24 cellular contexts compared by ENCODE assay signal in genomic region chr4:47711183-47711582, GRCh38.
"Had no signal": no experiment of that assay in that cellular context is flagged by ENCODE, and none has a peak within 500 bp of the region (broad histone marks: within the 10 kb centered on the region; RNA-seq: fewer than 3 reads in every experiment).

No MANE protein-coding gene starts in this region.

- H3K4me3 ChIP-seq: lung, right lobe of liver, smooth muscle cell, suprapubic skin, transverse colon, upper lobe of right lung, uterus had no signal

- H3K27ac Mint-ChIP-seq: effector memory CD8-positive, alpha-beta T cell; memory B cell; natural killer cell; progenitor cell of endocrine pancreas; stimulated activated naive CD8-positive, alpha-beta T cell treated with anti-CD3 and anti-CD28 coated beads, Interleukin-15, amount 100 ng/mL, for 72 hours had no signal

- H3K4me1 Mint-ChIP-seq: memory B cell; natural killer cell; stimulated activated naive CD8-positive, alpha-beta T cell treated with anti-CD3 and anti-CD28 coated beads, Interleukin-15, amount 100 ng/mL, for 72 hours had no signal

- H3K36me3 ChIP-seq: right lobe of liver, suprapubic skin, transverse colon, upper lobe of right lung, uterus had no signal

- H3K4me1 ChIP-seq: parathyroid adenoma, suprapubic skin, transverse colon, upper lobe of right lung, uterus had no signal

- H2AFZ ChIP-seq: parathyroid adenoma had no signal

- H3K79me2 ChIP-seq: parathyroid adenoma had no signal

- H3K27ac ChIP-seq: parathyroid adenoma, right lobe of liver, suprapubic skin, transverse colon, upper lobe of right lung, uterus had no signal

- H3K4me2 ChIP-seq: smooth muscle cell had no signal

- ATAC-seq: effector memory CD8-positive, alpha-beta T cell; left lobe of liver; right lobe of liver; stimulated activated naive CD8-positive, alpha-beta T cell treated with anti-CD3 and anti-CD28 coated beads, Interleukin-15, amount 100 ng/mL, for 72 hours; upper lobe of right lung had no signal

- DNase-seq: cortex of kidney; effector memory CD8-positive, alpha-beta T cell; hypothalamus; kidney; natural killer cell; right lobe of liver; stimulated activated CD4-positive, alpha-beta T cell treated with anti-CD3 and anti-CD28 coated beads, Interleukin-12 subunit alpha, Interleukin-12 subunit beta, amount 100 ng/mL, for 4 hours; stimulated activated CD4-positive, alpha-beta T cell treated with anti-CD3 and anti-CD28 coated beads, Interleukin-1b, Interleukin-23, amount 100 ng/mL, for 48 hours; stimulated activated CD4-positive, alpha-beta T cell treated with anti-CD3 and anti-CD28 coated beads, Interleukin-4, amount 100 ng/mL, for 1 hour; stimulated activated CD8-positive, alpha-beta memory T cell treated with anti-CD3 and anti-CD28 coated beads, Interleukin-4, amount 100 ng/mL, for 48 hours; stimulated activated naive CD4-positive, alpha-beta T cell; stimulated activated naive CD8-positive, alpha-beta T cell treated with anti-CD3 and anti-CD28 coated beads, Interleukin-15, amount 100 ng/mL, for 72 hours; transverse colon; upper lobe of right lung; uterus had no signal

- FAIRE-seq: endometrium, frontal cortex, kidney had no signal

- H3K9ac ChIP-seq: parathyroid adenoma had no signal

- H3K27me3 Mint-ChIP-seq: progenitor cell of endocrine pancreas had no signal

- H3K4me3 Mint-ChIP-seq: effector memory CD8-positive, alpha-beta T cell; memory B cell; natural killer cell; stimulated activated naive CD8-positive, alpha-beta T cell treated with anti-CD3 and anti-CD28 coated beads, Interleukin-15, amount 100 ng/mL, for 72 hours had no signal

- H3K9me3 ChIP-seq: right lobe of liver, suprapubic skin, transverse colon, upper lobe of right lung, uterus had no signal

- H3K9me3 Mint-ChIP-seq: effector memory CD8-positive, alpha-beta T cell; memory B cell; natural killer cell; stimulated activated naive CD8-positive, alpha-beta T cell treated with anti-CD3 and anti-CD28 coated beads, Interleukin-15, amount 100 ng/mL, for 72 hours had no signal

- H3K36me3 Mint-ChIP-seq: memory B cell, natural killer cell had no signal

- H3K27me3 ChIP-seq: right lobe of liver, transverse colon, upper lobe of right lung, uterus had no signal
